13 cellular contexts compared by ENCODE assay signal in genomic region chr11:114065094-114065493, GRCh38. TPM values are rescaled to one million over a fixed set of nuclear protein-coding genes. Genes with fewer than 3 reads are reported as not detected.
A peak's percentile ranks its signal among the peaks of the same experiment; 100 is the strongest.
DNase-seq lines count a peak whose midpoint lies in the region; ATAC-seq and TF ChIP-seq lines count a peak whose summit lies in the region.
"Had no signal": no experiment of that assay in that cellular context is flagged by ENCODE, and none has a peak within 500 bp of the region (broad histone marks: within the 10 kb centered on the region; RNA-seq: fewer than 3 reads in every experiment).

No MANE protein-coding gene starts in this region.

- WGBS in esophagus squamous epithelium, 2 donors, result 80 to 81% methylated on average over 3 to 4 of the region's 4 CpGs

- peak overlapping the region; percentile 64 for H3K4me2 ChIP-seq in skeletal muscle satellite cell (ENCODE audit: low read length)

- H3K4me3 ChIP-seq in esophagus squamous epithelium, result peak overlapping the region in 3 of 4 donors; percentile 68 to 96 (median 95)
- peak overlapping the region; percentile 24 for H3K4me3 ChIP-seq in skeletal muscle satellite cell (ENCODE audit: low read length)

- no peak overlapping the region for H3K9ac ChIP-seq in skeletal muscle satellite cell (ENCODE audit: low read depth, low read length)

- H3K36me3 Mint-ChIP-seq in stimulated activated naive CD8-positive, alpha-beta T cell treated with anti-CD3 and anti-CD28 coated beads, Interleukin-15, Interleukin-2, amounts not matched to agents 100 ng/mL and 50 ng/mL, for 24 hours (ENCODE audit: low read depth), result peaks cover 4% of the 10 kb centered on the region

- peak overlapping the region; percentile 27 for H3K4me3 Mint-ChIP-seq in stimulated activated naive CD8-positive, alpha-beta T cell treated with anti-CD3 and anti-CD28 coated beads, Interleukin-15, Interleukin-2, amounts not matched to agents 100 ng/mL and 50 ng/mL, for 24 hours
- no peak overlapping the region for H3K4me3 Mint-ChIP-seq in stimulated activated naive CD8-positive, alpha-beta T cell treated with anti-CD3 and anti-CD28 coated beads, Interleukin-15, amount 100 ng/mL, for 72 hours

- no peak overlapping the region for H3K27ac Mint-ChIP-seq in stimulated activated naive CD8-positive, alpha-beta T cell treated with anti-CD3 and anti-CD28 coated beads, Interleukin-15, Interleukin-2, amounts not matched to agents 100 ng/mL and 50 ng/mL, for 24 hours
- no peak overlapping the region for H3K27ac Mint-ChIP-seq in stimulated activated naive CD8-positive, alpha-beta T cell treated with anti-CD3 and anti-CD28 coated beads, Interleukin-15, amount 100 ng/mL, for 72 hours

- no peak for TF ChIP-seq CTCF in esophagus squamous epithelium (IDR thresholded peaks at IDR 0.05)

- TF ChIP-seq POLR2A in esophagus squamous epithelium (IDR thresholded peaks at IDR 0.05), result no peak

- H3K9me3 Mint-ChIP-seq in stimulated activated naive CD8-positive, alpha-beta T cell treated with anti-CD3 and anti-CD28 coated beads, Interleukin-15, Interleukin-2, amounts not matched to agents 100 ng/mL and 50 ng/mL, for 24 hours, result no peaks in the 10 kb centered on the region
- no peaks in the 10 kb centered on the region for H3K9me3 Mint-ChIP-seq in stimulated activated naive CD8-positive, alpha-beta T cell treated with anti-CD3 and anti-CD28 coated beads, Interleukin-15, amount 100 ng/mL, for 72 hours

- no peak for ATAC-seq in stimulated activated naive CD8-positive, alpha-beta T cell treated with anti-CD3 and anti-CD28 coated beads, Interleukin-15, amount 100 ng/mL, for 72 hours
- no peak for ATAC-seq in HG02571 (IDR thresholded peaks at IDR 0.05; ENCODE audit: unreplicated experiment)
- ATAC-seq in HG03135 (IDR thresholded peaks at IDR 0.05; ENCODE audit: unreplicated experiment), result no peak
- ATAC-seq: foreskin keratinocyte had no signal

- H3K27me3 ChIP-seq in esophagus squamous epithelium (peaks cover 0 to 31% (median 0%) of the 10 kb centered on the region in 4 donors), skeletal muscle satellite cell (ENCODE audit: control insufficient read depth, insufficient read depth, low read length) (no peaks in the 10 kb centered on the region)

- H3K9me3 ChIP-seq in esophagus squamous epithelium (no peaks in the 10 kb centered on the region), skeletal muscle satellite cell (replicated peaks; ENCODE audit: low read length) (no peaks in the 10 kb centered on the region)
- H3K9me3 ChIP-seq: BE2C had no signal

- intact Hi-C loops in esophagus squamous epithelium (cut with DNase I), result loop anchor here (10.0 kb wide), 1 partner anchor 130 kb away; no protein-coding TSS in a partner anchor

- DNase-seq in stimulated activated naive CD8-positive, alpha-beta T cell treated with anti-CD3 and anti-CD28 coated beads, Interleukin-15, amount 100 ng/mL, for 72 hours, result no peak
- no peak for DNase-seq in esophagus squamous epithelium (lab: John Stamatoyannopoulos, UW)
- no peak for DNase-seq in Kasumi-1 (lab: John Stamatoyannopoulos, UW)
- no peak for DNase-seq in stimulated activated CD8-positive, alpha-beta memory T cell treated with anti-CD3 and anti-CD28 coated beads, Interleukin-4, amount 100 ng/mL, for 48 hours
- DNase-seq: activated CD4-positive, alpha-beta T cell treated with anti-CD3 and anti-CD28 coated beads for 1 hour; BE2C; DMS79 treated with DMSO at 0.1 percent for 48 hours; foreskin keratinocyte; stimulated activated CD4-positive, alpha-beta T cell treated with anti-CD3 and anti-CD28 coated beads, Interleukin-1b, Interleukin-23, amount 100 ng/mL, for 48 hours had no signal

- H3K4me1 ChIP-seq in esophagus squamous epithelium (peaks cover 12 to 93% (median 12%) of the 10 kb centered on the region in 3 donors), skeletal muscle satellite cell (ENCODE audit: control insufficient read depth, insufficient read depth, low read length) (peaks cover 45% of the 10 kb centered on the region)
- H3K4me1 ChIP-seq: BE2C, foreskin keratinocyte had no signal

- H3K4me1 Mint-ChIP-seq in stimulated activated naive CD8-positive, alpha-beta T cell treated with anti-CD3 and anti-CD28 coated beads, Interleukin-15, Interleukin-2, amounts not matched to agents 100 ng/mL and 50 ng/mL, for 24 hours (ENCODE audit: low read depth), result peaks cover 4% of the 10 kb centered on the region
- peaks cover 14% of the 10 kb centered on the region for H3K4me1 Mint-ChIP-seq in stimulated activated naive CD8-positive, alpha-beta T cell treated with anti-CD3 and anti-CD28 coated beads, Interleukin-15, amount 100 ng/mL, for 72 hours

- H3K36me3 ChIP-seq in esophagus squamous epithelium (peaks cover 12 to 77% (median 19%) of the 10 kb centered on the region in 3 donors), skeletal muscle satellite cell (ENCODE audit: insufficient read depth, low read length) (peaks cover 64% of the 10 kb centered on the region)
- H3K36me3 ChIP-seq: BE2C had no signal

- H3K27ac ChIP-seq in esophagus squamous epithelium, result peak overlapping the region in 1 of 4 donors; percentile 95
- H3K27ac ChIP-seq: foreskin keratinocyte had no signal

- peaks cover 9% of the 10 kb centered on the region for H3K27me3 Mint-ChIP-seq in stimulated activated naive CD8-positive, alpha-beta T cell treated with anti-CD3 and anti-CD28 coated beads, Interleukin-15, Interleukin-2, amounts not matched to agents 100 ng/mL and 50 ng/mL, for 24 hours
- peaks cover 21% of the 10 kb centered on the region for H3K27me3 Mint-ChIP-seq in stimulated activated naive CD8-positive, alpha-beta T cell treated with anti-CD3 and anti-CD28 coated beads, Interleukin-15, amount 100 ng/mL, for 72 hours

RNA-seq across cellular contexts. Expression of gene ZBTB16, which starts 5.6 kb away (rescaled TPM):
- total RNA-seq in esophagus squamous epithelium, result 100 to 1,000 TPM in 1 of 4 donors, 10 to 100 TPM in 3; 10.4 to 137 (median 18.8) TPM
- total RNA-seq in skeletal muscle satellite cell (2012; rRNA removed), result 32.5 and 36.2 TPM in 2 replicates
- total RNA-seq: foreskin keratinocyte had no signal
